Comparison of ENCODE assay signal across 18 cellular contexts in the genomic region with DNA sequence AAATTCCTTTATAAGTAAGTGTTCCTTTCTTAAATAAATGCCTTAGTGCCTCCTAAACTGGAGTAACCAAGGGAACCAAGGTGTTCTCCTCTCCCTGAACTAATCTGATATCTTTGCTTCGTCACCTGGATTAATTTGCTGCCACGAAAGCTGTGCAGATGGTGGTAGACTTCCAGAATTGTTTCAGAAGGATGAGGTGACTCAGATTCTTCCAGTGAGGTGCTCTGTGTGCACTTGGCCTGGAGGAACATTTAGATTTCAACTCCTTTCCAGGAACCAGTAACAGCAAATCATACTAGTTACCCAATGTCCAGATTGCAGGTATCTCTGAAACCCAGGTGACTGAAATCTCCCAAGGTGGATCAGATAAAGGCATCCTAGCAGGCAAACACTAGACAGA.
A peak's percentile ranks its signal among the peaks of the same experiment; 100 is the strongest.
DNase-seq lines count a peak whose midpoint lies in the region; ATAC-seq and TF ChIP-seq lines count a peak whose summit lies in the region.
"Had no signal": no experiment of that assay in that cellular context is flagged by ENCODE, and none has a peak within 500 bp of the region (broad histone marks: within the 10 kb centered on the region; RNA-seq: fewer than 3 reads in every experiment).

No MANE protein-coding gene starts in this region.

- no peak overlapping the region for H3K4me3 Mint-ChIP-seq in H9
- H3K4me3 Mint-ChIP-seq in chondrocyte (ENCODE audit: unreplicated experiment) = no peak overlapping the region
- H3K4me3 Mint-ChIP-seq: B cell; CD8-positive, alpha-beta T cell had no signal

- no peak overlapping the region for H4K5ac ChIP-seq in H9 (ENCODE audit: insufficient read length, low read depth, low read length)

- H3K4me2 ChIP-seq in H9 (ENCODE audit: insufficient read depth, insufficient read length, low read length) = no peak overlapping the region
- H3K4me2 ChIP-seq: BLaER1 treated with 17β-estradiol and CSF1 and Interleukin-3, amounts not matched to agents 10 nM and 100 nM had no signal

- H3K4ac ChIP-seq in H9 (ENCODE audit: low read depth, low read length) = no peak overlapping the region

- H3K23me2 ChIP-seq in H9 (ENCODE audit: insufficient read length, low read depth, low read length, poor library complexity, severe bottlenecking) = no peaks in the 10 kb centered on the region

- peaks cover 4% of the 10 kb centered on the region for H3K9me3 ChIP-seq in H9 (ENCODE audit: control insufficient read depth, low read depth, low read length)
- H3K9me3 ChIP-seq in lower lobe of right lung = no peaks in the 10 kb centered on the region
- no peaks in the 10 kb centered on the region for H3K9me3 ChIP-seq in prostate gland
- H3K9me3 ChIP-seq: BLaER1 treated with 17β-estradiol and CSF1 and Interleukin-3, amounts not matched to agents 10 nM and 100 nM; HAP-1 had no signal

- DNase-seq in H9 (no peak), chondrocyte (ENCODE audit: low spot score) (no peak), foreskin keratinocyte (peak; percentile 21 to 59), lower lobe of right lung (no peak), prostate gland (ENCODE audit: low spot score) (no peak), retina (no peak)
- no peak for DNase-seq in activated CD4-positive, alpha-beta T cell treated with anti-CD3 and anti-CD28 coated beads for 48 hours
- DNase-seq: CD8-positive, alpha-beta T cell; DMS 273 treated with DMSO at 0.1 percent for 48 hours; DMS53; DND-41; EL; GOT3 had no signal

- H3K27ac ChIP-seq in H9 (ENCODE audit: insufficient read length, low read depth, low read length) (peak overlapping the region; percentile 7), foreskin keratinocyte (no peak overlapping the region), lower lobe of right lung (no peak overlapping the region), prostate gland (no peak overlapping the region)
- H3K27ac ChIP-seq: BLaER1 treated with 17β-estradiol and CSF1 and Interleukin-3, amounts not matched to agents 10 nM and 100 nM had no signal

- H4K8ac ChIP-seq in H9 (replicated peaks; ENCODE audit: insufficient read length, low read depth, low read length) = no peak overlapping the region

- no peak overlapping the region for H3K56ac ChIP-seq in H9 (ENCODE audit: insufficient read length, low read depth, low read length)

- ATAC-seq in foreskin keratinocyte = peak; percentile 70
- peak; percentile 45 to 50 for ATAC-seq in lower lobe of right lung
- no peak for ATAC-seq in GM18867 (IDR thresholded peaks at IDR 0.05; ENCODE audit: unreplicated experiment)
- ATAC-seq: CD8-positive, alpha-beta T cell; GM12878 had no signal

- no peak overlapping the region for H2BK15ac ChIP-seq in H9 (ENCODE audit: low read depth, low read length)

- H3K23ac ChIP-seq in H9 (ENCODE audit: insufficient read length, low read depth, low read length) = no peak overlapping the region

- no peak overlapping the region for H3K9ac ChIP-seq in H9 (ENCODE audit: extremely low read depth, insufficient read length, low read length)
- H3K9ac ChIP-seq: BLaER1 treated with 17β-estradiol and CSF1 and Interleukin-3, amounts not matched to agents 10 nM and 100 nM had no signal

- peak overlapping the region; percentile 59 for H2BK5ac ChIP-seq in H9 (ENCODE audit: insufficient read length, low read length)

- H2AK5ac ChIP-seq in H9 (ENCODE audit: insufficient read length, low read length) = no peak overlapping the region

- H3K27ac Mint-ChIP-seq in H9 = peak overlapping the region in 2 of 3 experiments; percentile 16 to 46; a peak in 3 of 7 replicates
- H3K27ac Mint-ChIP-seq in chondrocyte (ENCODE audit: unreplicated experiment) = peak overlapping the region; percentile 14
- H3K27ac Mint-ChIP-seq: B cell; CD8-positive, alpha-beta T cell had no signal

- intact Hi-C loops in lower lobe of right lung (cut with DNase I) = no loop called here
- intact Hi-C loops in prostate gland (cut with DNase I) = no loop called here

- no peaks in the 10 kb centered on the region for H4K20me1 ChIP-seq in H9 (ENCODE audit: control insufficient read depth, insufficient read depth, insufficient read length)
- H4K20me1 ChIP-seq: BLaER1 treated with 17β-estradiol and CSF1 and Interleukin-3, amounts not matched to agents 10 nM and 100 nM had no signal

- no peak overlapping the region for H3K14ac ChIP-seq in H9 (ENCODE audit: insufficient read depth, low read length)

- H3K27me3 ChIP-seq in H9 (ENCODE audit: insufficient read depth, low read length) (no peaks in the 10 kb centered on the region), foreskin keratinocyte (no peaks in the 10 kb centered on the region), lower lobe of right lung (ENCODE audit: low read depth) (no peaks in the 10 kb centered on the region), prostate gland (replicated peaks; ENCODE audit: insufficient read depth) (no peaks in the 10 kb centered on the region)
- H3K27me3 ChIP-seq: BLaER1 treated with 17β-estradiol and CSF1 and Interleukin-3, amounts not matched to agents 10 nM and 100 nM had no signal

- H2AFZ ChIP-seq in H9 (ENCODE audit: low read length) = no peak overlapping the region

- H3K27me3 Mint-ChIP-seq in H9 (ENCODE audit: low read depth) (no peaks in the 10 kb centered on the region), chondrocyte (ENCODE audit: low read depth) (no peaks in the 10 kb centered on the region)
- H3K27me3 Mint-ChIP-seq: B cell had no signal

- no peak overlapping the region for H2BK20ac ChIP-seq in H9 (ENCODE audit: low read depth, low read length, poor library complexity, severe bottlenecking)

- TF ChIP-seq CTCF in H9 (conservative IDR thresholded peaks at IDR 0.05) (no peak), chondrocyte (IDR thresholded peaks at IDR 0.05) (no peak), foreskin keratinocyte (conservative IDR thresholded peaks at IDR 0.05) (no peak), lower lobe of right lung (IDR thresholded peaks at IDR 0.05) (no peak), prostate gland (IDR thresholded peaks at IDR 0.05) (no peak)

- H3K79me2 ChIP-seq in H9 (ENCODE audit: insufficient read depth, low read length) = peaks cover 6% of the 10 kb centered on the region; the same call in 1 of the 2 replicates

- no peak overlapping the region for H3K18ac ChIP-seq in H9 (ENCODE audit: insufficient read length, low read depth, low read length)

- H3K79me1 ChIP-seq in H9 (ENCODE audit: insufficient read depth, low read depth, low read length, poor library complexity, severe bottlenecking) = no peaks in the 10 kb centered on the region

- H3K4me3 ChIP-seq in lower lobe of right lung = no peak overlapping the region
- H3K4me3 ChIP-seq in prostate gland = no peak overlapping the region
- H3K4me3 ChIP-seq: BLaER1 treated with 17β-estradiol and CSF1 and Interleukin-3, amounts not matched to agents 10 nM and 100 nM; GM12878; HAP-1 had no signal

- H3K9me3 Mint-ChIP-seq in H9 (peaks cover 8 to 22% of the 10 kb centered on the region in 2 experiments), chondrocyte (ENCODE audit: low read depth) (peaks cover 3% of the 10 kb centered on the region)
- H3K9me3 Mint-ChIP-seq: CD8-positive, alpha-beta T cell had no signal

- H3K36me3 Mint-ChIP-seq in H9 (ENCODE audit: insufficient read depth in 1 of 3, low read depth in 3 of 3) (peaks cover 20 to 28% (median 27%) of the 10 kb centered on the region in 3 experiments), chondrocyte (ENCODE audit: low read depth) (peaks cover 5% of the 10 kb centered on the region)
- H3K36me3 Mint-ChIP-seq: CD8-positive, alpha-beta T cell had no signal

- no CpG with 5 or more reads among the region's 2 CpGs for WGBS in H9 (ENCODE audit: extremely low coverage, insufficient read length, low lambda C conversion rate)
- 72% methylated on average over 2 of the region's 2 CpGs for WGBS in prostate gland

- H3T11ph ChIP-seq in H9 (ENCODE audit: low read length) = no peak overlapping the region

- peak overlapping the region; percentile 64 for H2BK12ac ChIP-seq in H9 (ENCODE audit: insufficient read length, low read depth, low read length)

- no peak overlapping the region for H2BK120ac ChIP-seq in H9 (ENCODE audit: low read depth, low read length, poor library complexity, severe bottlenecking)

- no peak for TF ChIP-seq POLR2A in prostate gland (IDR thresholded peaks at IDR 0.05)

- H4K91ac ChIP-seq in H9 (ENCODE audit: insufficient read length, low read depth, low read length) = no peak overlapping the region

- no peaks in the 10 kb centered on the region for H3K36me3 ChIP-seq in lower lobe of right lung
- H3K36me3 ChIP-seq in prostate gland = no peaks in the 10 kb centered on the region
- H3K36me3 ChIP-seq: BLaER1 treated with 17β-estradiol and CSF1 and Interleukin-3, amounts not matched to agents 10 nM and 100 nM; HAP-1 had no signal

- H3K4me1 Mint-ChIP-seq in H9 (peaks cover 57 to 61% of the 10 kb centered on the region in 2 experiments), chondrocyte (ENCODE audit: low read depth) (peaks cover 19% of the 10 kb centered on the region)
- H3K4me1 Mint-ChIP-seq: B cell had no signal

- peaks cover 25% of the 10 kb centered on the region for H3K4me1 ChIP-seq in H9 (ENCODE audit: insufficient read depth, low read length)
- peaks cover 10% of the 10 kb centered on the region for H3K4me1 ChIP-seq in foreskin keratinocyte
- H3K4me1 ChIP-seq in lower lobe of right lung = no peaks in the 10 kb centered on the region
- H3K4me1 ChIP-seq in prostate gland (replicated peaks) = no peaks in the 10 kb centered on the region
- H3K4me1 ChIP-seq: BLaER1 treated with 17β-estradiol and CSF1 and Interleukin-3, amounts not matched to agents 10 nM and 100 nM; HAP-1 had no signal

Comparison
In these comparisons a context has a peak if more than half of its experiments do, and no peak if none do; other contexts are left out.
1. DNase-seq: peak in foreskin keratinocyte (2 of 2); none in H9 (single experiment), chondrocyte (single experiment), lower lobe of right lung (single experiment), prostate gland (single experiment), activated CD4-positive, alpha-beta T cell treated with anti-CD3 and anti-CD28 coated beads for 48 hours (single experiment) and retina (single experiment).